Comparison of ENCODE assay signal across 9 cellular contexts in the genomic region with DNA sequence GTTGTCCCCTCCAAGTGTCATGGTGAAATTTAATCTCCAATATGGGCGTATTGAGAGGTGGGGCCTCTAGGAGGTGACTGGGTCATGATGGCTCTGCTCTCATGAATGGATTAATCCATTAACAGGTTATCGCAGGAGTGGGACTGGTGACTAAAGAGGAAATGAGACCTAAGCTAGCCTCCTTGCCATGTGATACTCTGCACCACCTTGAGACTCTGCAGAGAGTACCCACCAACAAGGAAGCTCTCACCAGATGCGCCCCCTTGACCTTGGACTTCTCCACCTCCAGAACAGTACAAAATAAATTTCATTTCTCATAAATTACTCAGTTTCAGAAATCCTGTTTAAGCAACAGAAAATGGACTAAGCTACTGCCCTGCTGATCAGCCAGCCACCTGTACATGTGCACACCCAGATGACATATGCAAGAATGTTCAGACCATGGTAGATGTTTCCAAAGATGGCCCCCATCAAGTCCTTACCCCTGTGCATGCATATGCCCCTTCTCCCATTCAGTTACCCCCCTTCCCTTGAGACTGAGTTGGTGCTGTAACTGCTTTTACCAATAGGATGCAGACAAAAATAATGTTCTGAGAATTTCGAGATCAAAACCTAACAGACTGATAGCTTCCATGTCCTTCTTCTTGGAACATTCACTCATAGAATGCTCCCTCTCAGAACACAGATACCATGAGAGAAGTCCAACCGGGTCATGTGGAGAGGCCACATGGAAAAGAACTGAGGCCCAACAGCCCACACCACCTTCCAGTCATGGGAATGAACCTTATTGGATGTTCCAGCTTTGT. TPM values are rescaled to one million over a fixed set of nuclear protein-coding genes. Genes with fewer than 3 reads are reported as not detected.
DNase-seq lines count a peak whose midpoint lies in the region; ATAC-seq, FAIRE-seq and TF ChIP-seq lines count a peak whose summit lies in the region.
"Had no signal": no experiment of that assay in that cellular context is flagged by ENCODE, and none has a peak within 500 bp of the region (broad histone marks: within the 10 kb centered on the region; RNA-seq: fewer than 3 reads in every experiment).

No MANE protein-coding gene starts in this region.

- FAIRE-seq in urothelium cell line (lab: Jason Lieb, UNC), result no peak

- in situ Hi-C loops in GM13977 (cut with MboI; ENCODE audit: low pct_unique_long_range_greater_than_20kb, low sequenced_read_pairs, unreplicated experiment), result no loop called here

- ATAC-seq in GM18508 (IDR thresholded peaks at IDR 0.05; ENCODE audit: insufficient read depth, unreplicated experiment), result peak; percentile 31
- peak; percentile 12 for ATAC-seq in GM19468 (IDR thresholded peaks at IDR 0.05; ENCODE audit: extremely low read depth, unreplicated experiment)
- ATAC-seq in HG03378 (IDR thresholded peaks at IDR 0.05; ENCODE audit: unreplicated experiment), result peak; percentile 28
- peak; percentile 59 for ATAC-seq in esophagus mucosa
- ATAC-seq: Right ventricle myocardium inferior had no signal

- no peak for TF ChIP-seq CTCF in GM13977 (IDR thresholded peaks at IDR 0.05; ENCODE audit: extremely low read depth, insufficient read depth, missing control alignments)

- DNase-seq in NCI-H146 treated with DMSO at 0.1 percent for 48 hours (lab: John Stamatoyannopoulos, UW; ENCODE audit: unreplicated experiment) (no peak), GM13977 (ENCODE audit: low spot score) (no peak), NCI-H1092 treated with DMSO at 0.1 percent for 48 hours (lab: John Stamatoyannopoulos, UW) (no peak), urothelium cell line (ENCODE audit: low spot score) (no peak)

RNA-seq across cellular contexts. Expression of a gene that starts 28.4 kb away (rescaled TPM):
- 14.5 TPM for total RNA-seq in esophagus mucosa

RNA-seq across cellular contexts. Expression of a gene that starts 58.5 kb away (rescaled TPM):
- 5.7 TPM for total RNA-seq in esophagus mucosa
